8 cellular contexts compared by ENCODE assay signal in the genomic region with DNA sequence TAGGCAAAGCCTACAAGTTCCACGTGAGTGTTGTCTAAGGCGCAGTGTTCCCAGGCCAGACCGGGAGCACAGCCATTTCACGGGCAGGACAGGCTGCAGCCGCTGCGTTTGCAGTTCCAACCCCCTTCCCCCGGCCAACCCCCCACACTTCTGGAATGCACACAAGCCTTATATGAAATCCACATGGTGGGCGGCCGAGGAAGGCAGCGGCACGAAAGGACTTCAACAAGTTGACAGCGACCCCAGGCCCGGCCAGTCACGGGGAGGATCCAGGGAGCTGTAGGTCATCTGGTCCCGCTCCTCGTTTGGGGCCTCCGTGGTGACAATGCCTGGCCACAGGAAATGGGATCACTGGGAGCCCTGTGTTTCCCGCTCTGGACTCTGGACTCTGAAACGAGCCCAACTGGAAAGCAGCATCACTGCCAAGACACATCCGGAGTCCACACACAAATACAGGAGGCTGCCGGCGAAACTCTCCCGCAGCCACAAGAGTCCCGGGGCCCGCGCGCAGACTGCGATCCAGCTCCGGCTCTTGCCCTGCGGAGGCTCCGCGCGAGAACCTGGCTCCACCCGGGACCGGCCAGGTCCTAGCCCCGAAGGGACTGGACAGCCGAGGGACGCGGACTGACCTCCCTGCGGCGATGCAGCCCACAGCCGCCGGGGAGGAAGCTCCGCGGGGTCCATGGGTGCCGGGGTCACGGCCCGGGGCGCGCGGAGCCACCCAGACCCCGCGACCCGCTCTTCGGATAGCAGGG. TPM values are rescaled to one million over a fixed set of nuclear protein-coding genes. Genes with fewer than 3 reads are reported as not detected.
DNase-seq lines count a peak whose midpoint lies in the region; ATAC-seq and TF ChIP-seq lines count a peak whose summit lies in the region.

No MANE protein-coding gene starts in this region.

- WGBS in gastroesophageal sphincter (ENCODE audit: low coverage in 1 of 2), 2 donors: no CpG with 5 or more reads among the region's 55 CpGs

- H3K27ac Mint-ChIP-seq in activated T-cell treated with anti-CD3 and anti-CD28 coated beads, Interleukin-2, amount 50 U/mL, for 72 hours: no peak overlapping the region
- peak overlapping the region; percentile 76 for H3K27ac Mint-ChIP-seq in neural crest cell (ENCODE audit: unreplicated experiment)

- DNase-seq in GM03348 (ENCODE audit: low spot score) (peak; percentile 80), neural crest cell (ENCODE audit: low read depth, low spot score) (peak; percentile 36)
- DNase-seq in activated T-cell treated with anti-CD3 and anti-CD28 coated beads, Interleukin-2, amount 50 U/mL, for 72 hours: peak; percentile 24 to 28

- TF ChIP-seq POLR2A in gastroesophageal sphincter (IDR thresholded peaks at IDR 0.05): peak; percentile 55 to 64

- H3K4me3 ChIP-seq in gastroesophageal sphincter: peak overlapping the region; percentile 73 to 100

- peak; percentile 23 for ATAC-seq in HG03139 (IDR thresholded peaks at IDR 0.05; ENCODE audit: unreplicated experiment)
- ATAC-seq in activated T-cell treated with anti-CD3 and anti-CD28 coated beads, Interleukin-2, amount 50 U/mL, for 72 hours (replicated peaks in 1 of 2): peak; percentile 14 to 15
- ATAC-seq in gastroesophageal sphincter: peak; percentile 44
- no peak for ATAC-seq in GM19452 (IDR thresholded peaks at IDR 0.05; ENCODE audit: unreplicated experiment)
- ATAC-seq in GM21717 (IDR thresholded peaks at IDR 0.05; ENCODE audit: unreplicated experiment): no peak
- no peak for ATAC-seq in GM18520 (IDR thresholded peaks at IDR 0.05; ENCODE audit: unreplicated experiment)

- peaks cover 25% of the 10 kb centered on the region for H3K4me1 Mint-ChIP-seq in activated T-cell treated with anti-CD3 and anti-CD28 coated beads, Interleukin-2, amount 50 U/mL, for 72 hours (ENCODE audit: low read depth)
- H3K4me1 Mint-ChIP-seq in neural crest cell: peaks cover 50% of the 10 kb centered on the region

- H3K4me1 ChIP-seq in gastroesophageal sphincter: peaks cover 0 to 82% (median 12%) of the 10 kb centered on the region in 3 donors

- TF ChIP-seq EP300 in gastroesophageal sphincter (IDR thresholded peaks at IDR 0.05): no peak

- H3K9me3 Mint-ChIP-seq in activated T-cell treated with anti-CD3 and anti-CD28 coated beads, Interleukin-2, amount 50 U/mL, for 72 hours: no peaks in the 10 kb centered on the region
- H3K9me3 Mint-ChIP-seq in neural crest cell: no peaks in the 10 kb centered on the region

- peaks cover 0 to 14% of the 10 kb centered on the region in 2 donors for H3K36me3 ChIP-seq in gastroesophageal sphincter

- no peaks in the 10 kb centered on the region for H3K27me3 ChIP-seq in gastroesophageal sphincter

- H3K27ac ChIP-seq in gastroesophageal sphincter: peak overlapping the region; percentile 93 to 100 (median 98)

- no peak for TF ChIP-seq CTCF in gastroesophageal sphincter (IDR thresholded peaks at IDR 0.05)
- TF ChIP-seq CTCF in neural crest cell (conservative IDR thresholded peaks at IDR 0.05): no peak

- H3K4me3 Mint-ChIP-seq in activated T-cell treated with anti-CD3 and anti-CD28 coated beads, Interleukin-2, amount 50 U/mL, for 72 hours: peak overlapping the region; percentile 58 to 66
- peak overlapping the region; percentile 89 for H3K4me3 Mint-ChIP-seq in neural crest cell

- H3K9me3 ChIP-seq in gastroesophageal sphincter: no peaks in the 10 kb centered on the region

- H3K27me3 Mint-ChIP-seq in activated T-cell treated with anti-CD3 and anti-CD28 coated beads, Interleukin-2, amount 50 U/mL, for 72 hours (ENCODE audit: low read depth): peaks cover 64% of the 10 kb centered on the region
- H3K27me3 Mint-ChIP-seq in neural crest cell (ENCODE audit: low read depth): peaks cover 41% of the 10 kb centered on the region

- H3K36me3 Mint-ChIP-seq in activated T-cell treated with anti-CD3 and anti-CD28 coated beads, Interleukin-2, amount 50 U/mL, for 72 hours (ENCODE audit: insufficient read depth in 2 of 2): peaks cover 0 to 2% of the 10 kb centered on the region in 2 donors
- peaks cover 9% of the 10 kb centered on the region for H3K36me3 Mint-ChIP-seq in neural crest cell (ENCODE audit: low read depth)

RNA-seq across cellular contexts. Expression of gene NID1, which starts 0.8 kb away (rescaled TPM):
- total RNA-seq in activated T-cell treated with anti-CD3 and anti-CD28 coated beads, Interleukin-2, amount 50 U/mL, for 72 hours: under 1 TPM; 0.12 to 0.29 TPM
- 100 to 1,000 TPM; 139 to 322 (median 244) TPM for total RNA-seq in gastroesophageal sphincter
- total RNA-seq in neural crest cell: 88.7 and 90.3 TPM in 2 replicates

Comparison
In these comparisons a context has a peak if more than half of its experiments do, and no peak if none do; other contexts are left out.
1. DNase-seq: peak in every context shown above with its lines; median percentile 80 in GM03348; 36 in neural crest cell; 26 in activated T-cell treated with anti-CD3 and anti-CD28 coated beads, Interleukin-2, amount 50 U/mL, for 72 hours.
2. ATAC-seq: peak in HG03139 (single experiment), activated T-cell treated with anti-CD3 and anti-CD28 coated beads, Interleukin-2, amount 50 U/mL, for 72 hours (2 of 2) and gastroesophageal sphincter (single experiment); none in GM19452 (single experiment), GM21717 (single experiment) and GM18520 (single experiment).
3. RNA of gene NID1, which starts 0.8 kb away (total RNA-seq): 139 to 322 TPM in gastroesophageal sphincter and 88.7 to 90.3 TPM in neural crest cell; 0.12 to 0.29 TPM in activated T-cell treated with anti-CD3 and anti-CD28 coated beads, Interleukin-2, amount 50 U/mL, for 72 hours; every median in the first group is over 10 times any median in the second.